In the genomic region with DNA sequence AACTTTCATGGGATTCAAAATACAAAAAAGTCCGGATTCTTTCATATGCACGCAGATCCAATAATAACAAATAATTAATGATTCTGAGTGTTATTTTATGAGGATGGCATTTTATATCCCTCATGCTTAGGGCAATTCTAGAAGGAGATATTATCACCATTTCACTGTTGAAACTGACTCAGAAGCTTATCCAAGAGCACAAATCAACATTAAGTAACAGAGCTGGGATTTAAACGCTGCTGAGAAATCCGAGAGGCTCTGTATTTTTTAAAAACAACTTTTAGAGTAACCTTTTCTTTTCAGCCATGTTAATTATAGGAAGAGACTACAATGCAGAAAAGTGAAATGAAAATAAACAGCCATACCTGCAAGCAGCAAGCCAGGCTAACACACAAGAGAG, we compare ENCODE assay signal across 16 cellular contexts. TPM values are rescaled to one million over a fixed set of nuclear protein-coding genes. Genes with fewer than 3 reads are reported as not detected.
A peak's percentile ranks its signal among the peaks of the same experiment; 100 is the strongest.
DNase-seq lines count a peak whose midpoint lies in the region; ATAC-seq and TF ChIP-seq lines count a peak whose summit lies in the region.
"Had no signal": no experiment of that assay in that cellular context is flagged by ENCODE, and none has a peak within 500 bp of the region (broad histone marks: within the 10 kb centered on the region; RNA-seq: fewer than 3 reads in every experiment).

No MANE protein-coding gene starts in this region.

- DNase-seq in EH (ENCODE audit: low read depth) (peak; percentile 19), coronary artery (ENCODE audit: low spot score) (no peak), osteocyte (ENCODE audit: extremely low spot score, unreplicated experiment) (no peak), islet precursor cell (no peak), NCI-H748 (lab: John Stamatoyannopoulos, UW; ENCODE audit: unreplicated experiment) (no peak)
- DNase-seq: C1 segment of cervical spinal cord, DND-41, H7, KBM-7, NCI-H1694 treated with DMSO at 0.1 percent for 48 hours, NCI-H510A, NCI-H774, SHP77 treated with DMSO at 0.1 percent for 48 hours had no signal

- H3K4me3 ChIP-seq in coronary artery, result peak overlapping the region; percentile 5

- H3K27ac ChIP-seq in VCaP (peak overlapping the region; percentile 50), coronary artery (no peak overlapping the region)

- no peak overlapping the region for H3K4me3 Mint-ChIP-seq in osteocyte (ENCODE audit: unreplicated experiment)

- peaks cover 6% of the 10 kb centered on the region for H3K27me3 Mint-ChIP-seq in osteocyte (ENCODE audit: unreplicated experiment)

- H3K4me1 Mint-ChIP-seq in osteocyte (ENCODE audit: unreplicated experiment), result peaks cover 10% of the 10 kb centered on the region

- peak overlapping the region; percentile 14 for H3K27ac Mint-ChIP-seq in osteocyte (ENCODE audit: unreplicated experiment)

- H3K9me3 Mint-ChIP-seq in osteocyte (ENCODE audit: unreplicated experiment), result peaks cover 7% of the 10 kb centered on the region

- no peaks in the 10 kb centered on the region for H3K36me3 Mint-ChIP-seq in osteocyte (ENCODE audit: unreplicated experiment)

- no peak for ATAC-seq in HG02763 (IDR thresholded peaks at IDR 0.05; ENCODE audit: unreplicated experiment)
- ATAC-seq in HG02571 (IDR thresholded peaks at IDR 0.05; ENCODE audit: unreplicated experiment), result no peak

- TF ChIP-seq CTCF in VCaP (conservative IDR thresholded peaks at IDR 0.05), result no peak
- no peak for TF ChIP-seq CTCF in coronary artery (IDR thresholded peaks at IDR 0.05)
- TF ChIP-seq CTCF in osteocyte (IDR thresholded peaks at IDR 0.05), result no peak

RNA-seq across cellular contexts. Expression of a gene that starts 30.3 kb away (rescaled TPM):
- total RNA-seq in osteocyte, result 8.6 and 10.4 TPM in 2 replicates

RNA-seq across cellular contexts. Expression of a gene that starts 31.3 kb away (rescaled TPM):
- total RNA-seq in osteocyte, result 41.9 and 49.1 TPM in 2 replicates

RNA-seq across cellular contexts. Expression of a gene that starts 43.6 kb away (rescaled TPM):
- 22.4 and 24.2 TPM in 2 replicates for total RNA-seq in osteocyte
